ENCODE assay signal across 19 cellular contexts in genomic region chr17:8668181-8668740, GRCh38. TPM values are rescaled to one million over a fixed set of nuclear protein-coding genes. Genes with fewer than 3 reads are reported as not detected.
A peak's percentile ranks its signal among the peaks of the same experiment; 100 is the strongest.
DNase-seq lines count a peak whose midpoint lies in the region; ATAC-seq, FAIRE-seq and TF ChIP-seq lines count a peak whose summit lies in the region.
"Had no signal": no experiment of that assay in that cellular context is flagged by ENCODE, and none has a peak within 500 bp of the region (broad histone marks: within the 10 kb centered on the region; RNA-seq: fewer than 3 reads in every experiment).

No MANE protein-coding gene starts in this region.

- H3K27me3 ChIP-seq in K562 (ENCODE audit: control insufficient read depth in 2 of 2, insufficient read depth in 2 of 2, low read length in 2 of 2) (peaks cover 7 to 10% of the 10 kb centered on the region in 2 experiments; a peak in 3 of 5 replicates), endothelial cell of umbilical vein (ENCODE audit: control insufficient read depth in 2 of 2, insufficient read depth in 2 of 2, low read length in 2 of 2) (no peaks in the 10 kb centered on the region), trophoblast cell (ENCODE audit: insufficient read depth, low read length) (no peaks in the 10 kb centered on the region)

- in situ Hi-C loops in K562 (cut with MboI) = no loop called here

- intact Hi-C loops in K562 (cut with micrococcal nuclease) (loop anchor here (5.0 kb wide), 1 partner anchor 64 kb away; no protein-coding TSS in a partner anchor), endothelial cell of umbilical vein (cut with micrococcal nuclease) (no loop called here), kidney (cut with DNase I) (no loop called here), sciatic nerve (cut with DNase I) (no loop called here)

- no peak overlapping the region for H4K12ac ChIP-seq in trophoblast cell (ENCODE audit: low read depth, low read length)

- TF ChIP-seq RAD21 in K562 (CRISPR knock-in tag; conservative IDR thresholded peaks at IDR 0.05 in 1 of 2, IDR thresholded peaks at IDR 0.05 in 1 of 2) = no peak

- no peak overlapping the region for H2BK120ac ChIP-seq in trophoblast cell (ENCODE audit: insufficient read depth, low read length, poor library complexity)

- H4K91ac ChIP-seq in trophoblast cell (ENCODE audit: low read depth, low read length) = no peak overlapping the region

- H3K36me3 ChIP-seq in K562 (ENCODE audit: control insufficient read depth, insufficient read depth, low read length) = no peaks in the 10 kb centered on the region
- no peaks in the 10 kb centered on the region for H3K36me3 ChIP-seq in endothelial cell of umbilical vein (ENCODE audit: control insufficient read depth in 2 of 2, extremely low read depth in 1 of 2, insufficient read depth in 2 of 2, low read length in 2 of 2)
- no peaks in the 10 kb centered on the region for H3K36me3 ChIP-seq in trophoblast cell (ENCODE audit: control insufficient read depth in 1 of 2, insufficient read depth in 2 of 2, low read length in 2 of 2)
- H3K36me3 ChIP-seq in kidney (ENCODE audit: control insufficient read depth in 1 of 2, insufficient read depth in 2 of 2, low read length in 2 of 2) = no peaks in the 10 kb centered on the region
- H3K36me3 ChIP-seq: BE2C had no signal

- no peak overlapping the region for H2BK12ac ChIP-seq in trophoblast cell (ENCODE audit: low read length)

- no peak overlapping the region for H3K23ac ChIP-seq in trophoblast cell (ENCODE audit: low read length)

- no peak overlapping the region for H3K18ac ChIP-seq in trophoblast cell (ENCODE audit: low read length)

- dilution Hi-C loops in endothelial cell of umbilical vein (cut with MboI; ENCODE audit: extremely low pct_ligation_motif_present, low sequenced_read_pairs) = no loop called here

- H4K8ac ChIP-seq in trophoblast cell (ENCODE audit: low read depth, low read length) = no peak overlapping the region

- H3K9me3 ChIP-seq in K562 (replicated peaks; ENCODE audit: control insufficient read depth, insufficient read depth, low read depth, low read length) (no peaks in the 10 kb centered on the region), endothelial cell of umbilical vein (replicated peaks; ENCODE audit: control insufficient read depth, insufficient read depth, low read length) (no peaks in the 10 kb centered on the region), trophoblast cell (ENCODE audit: insufficient read depth, low read depth, low read length) (no peaks in the 10 kb centered on the region), kidney (ENCODE audit: control insufficient read depth in 1 of 2, low read length in 2 of 2) (no peaks in the 10 kb centered on the region)
- H3K9me3 ChIP-seq: BE2C had no signal

- no peak for TF ChIP-seq POLR2A in K562 (conservative IDR thresholded peaks at IDR 0.05)
- TF ChIP-seq POLR2A in endothelial cell of umbilical vein (IDR thresholded peaks at IDR 0.05; ENCODE audit: low read depth, low read length) = no peak

- POLR2A ChIA-PET in K562 (lab: Yijun Ruan, JAX) = no interaction called here
- POLR2A ChIA-PET in endothelial cell of umbilical vein (lab: Charles Lee) = no interaction called here

- no peak overlapping the region for H3K27ac ChIP-seq in K562 (ENCODE audit: extremely low read depth, low read depth, low read length)
- H3K27ac ChIP-seq in endothelial cell of umbilical vein (ENCODE audit: insufficient read depth, low read depth, low read length) = no peak overlapping the region
- peak overlapping the region; percentile 42 for H3K27ac ChIP-seq in trophoblast cell (ENCODE audit: low read depth, low read length)
- H3K27ac ChIP-seq in kidney (ENCODE audit: low read depth in 2 of 2, low read length in 2 of 2) = no peak overlapping the region
- H3K27ac ChIP-seq: C4-2B, GM23248, HL-60 had no signal

- no TSS peak for BruUV-seq in K562 (replicated peaks; lab: Mats Ljungman, UMichigan)
- no TSS peak for BruUV-seq in endothelial cell of umbilical vein (replicated peaks; lab: Mats Ljungman, UMichigan)

- no peaks in the 10 kb centered on the region for H3K4me1 ChIP-seq in K562 (replicated peaks in 1 of 2; ENCODE audit: control insufficient read depth in 2 of 2, insufficient read depth in 2 of 2, low read length in 2 of 2)
- H3K4me1 ChIP-seq in endothelial cell of umbilical vein (ENCODE audit: control insufficient read depth, extremely low read depth, insufficient read depth, low read length) = peaks cover 8% of the 10 kb centered on the region
- peaks cover 4 to 7% of the 10 kb centered on the region in 2 experiments for H3K4me1 ChIP-seq in trophoblast cell (ENCODE audit: control insufficient read depth in 1 of 2, insufficient read depth in 2 of 2, low read length in 2 of 2)
- peaks cover 2 to 3% of the 10 kb centered on the region in 2 donors for H3K4me1 ChIP-seq in kidney (ENCODE audit: control insufficient read depth in 1 of 2, insufficient read depth in 1 of 2, low read depth in 1 of 2, low read length in 2 of 2)

- H2AFZ ChIP-seq in K562 (ENCODE audit: low read depth, low read length) (no peak overlapping the region), endothelial cell of umbilical vein (ENCODE audit: low read depth, low read length) (no peak overlapping the region), trophoblast cell (ENCODE audit: insufficient read depth, low read length, poor library complexity) (no peak overlapping the region)
- H2AFZ ChIP-seq: GM23248 had no signal

- no peak overlapping the region for H2BK5ac ChIP-seq in trophoblast cell (ENCODE audit: low read depth, low read length, poor library complexity)

- 31% methylated on average over 2 of the region's 3 CpGs for WGBS in K562 (ENCODE audit: insufficient coverage, low coverage, missing lambda C conversion rate)
- no CpG with 5 or more reads among the region's 3 CpGs for WGBS in trophoblast cell (ENCODE audit: extremely low coverage, insufficient coverage, insufficient read length)

- no peak for DNase-seq in K562 (ENCODE audit: extremely low read depth in 1 of 4, low spot score in 3 of 4)
- DNase-seq in endothelial cell of umbilical vein (ENCODE audit: low read depth, low spot score) = peak; percentile 84
- no peak for DNase-seq in trophoblast cell
- DNase-seq in NCI-H526 (lab: John Stamatoyannopoulos, UW) = no peak
- no peak for DNase-seq in kidney
- no peak for DNase-seq in sciatic nerve (ENCODE audit: low spot score)
- DNase-seq in NCI-H2029 treated with DMSO at 0.1 percent for 48 hours (lab: John Stamatoyannopoulos, UW) = no peak
- DNase-seq: BE2C; CD4-positive, alpha-beta memory T cell; DMS153; DMS79 treated with DMSO at 0.1 percent for 48 hours; EL; GM23248; H7 had no signal

- no peak for TF ChIP-seq CTCF in K562 (IDR thresholded peaks at IDR 0.05 in 2 of 3, conservative IDR thresholded peaks at IDR 0.05 in 1 of 3; ENCODE audit: insufficient read depth in 2 of 3, low read depth in 1 of 3, low read length in 3 of 3)
- no peak for TF ChIP-seq CTCF in endothelial cell of umbilical vein (IDR thresholded peaks at IDR 0.05; ENCODE audit: extremely low read depth in 1 of 2, insufficient read depth in 1 of 2, low read depth in 1 of 2, low read length in 2 of 2)
- no peak for TF ChIP-seq CTCF in kidney (IDR thresholded peaks at IDR 0.05; ENCODE audit: borderline replicate concordance, extremely low read depth, insufficient read depth)

- no peaks in the 10 kb centered on the region for H3K9me1 ChIP-seq in K562 (ENCODE audit: control insufficient read depth, insufficient read depth, low read length)
- no peaks in the 10 kb centered on the region for H3K9me1 ChIP-seq in endothelial cell of umbilical vein (replicated peaks; ENCODE audit: control insufficient read depth, extremely low read depth, insufficient read depth, low read length)

- H4K20me1 ChIP-seq in K562 (replicated peaks; ENCODE audit: control insufficient read depth, insufficient read depth, low read length) = no peaks in the 10 kb centered on the region
- no peaks in the 10 kb centered on the region for H4K20me1 ChIP-seq in endothelial cell of umbilical vein (replicated peaks; ENCODE audit: control insufficient read depth, extremely low read depth, insufficient read depth, low read length)

- no peak for FAIRE-seq in K562 (lab: Jason Lieb, UNC)
- FAIRE-seq in endothelial cell of umbilical vein (lab: Jason Lieb, UNC) = peak; percentile 71
- FAIRE-seq in kidney (lab: Jason Lieb, UNC) = no peak
- FAIRE-seq: A204.1, G401.6, GM12891 had no signal

- H3K9ac ChIP-seq in K562 (ENCODE audit: insufficient read depth in 1 of 2, low read depth in 2 of 2, low read length in 2 of 2) (no peak overlapping the region), endothelial cell of umbilical vein (replicated peaks; ENCODE audit: extremely low read depth, insufficient read depth, low read length) (no peak overlapping the region), trophoblast cell (ENCODE audit: low read length) (no peak overlapping the region), kidney (ENCODE audit: low read length in 2 of 2) (no peak overlapping the region)
- H3K9ac ChIP-seq: GM23248 had no signal

- no peak overlapping the region for H3K14ac ChIP-seq in trophoblast cell (ENCODE audit: low read length)

- H3K4me3 ChIP-seq in K562 = no peak overlapping the region
- H3K4me3 ChIP-seq in endothelial cell of umbilical vein (replicated peaks in 1 of 3; ENCODE audit: insufficient read depth in 1 of 3, low read depth in 1 of 3, low read length in 3 of 3) = no peak overlapping the region
- no peak overlapping the region for H3K4me3 ChIP-seq in trophoblast cell (ENCODE audit: low read depth, low read length)
- no peak overlapping the region for H3K4me3 ChIP-seq in kidney (ENCODE audit: low read length in 2 of 2)
- H3K4me3 ChIP-seq: GM23248 had no signal

- no peak for TF ChIP-seq EP300 in K562 (IDR thresholded peaks at IDR 0.05; ENCODE audit: low read length)

- H2AK5ac ChIP-seq in trophoblast cell (ENCODE audit: low read length) = no peak overlapping the region

- H3K4me2 ChIP-seq in K562 (ENCODE audit: insufficient read depth, low read length) (no peak overlapping the region), endothelial cell of umbilical vein (ENCODE audit: insufficient read depth, low read length) (no peak overlapping the region), trophoblast cell (ENCODE audit: low read length) (no peak overlapping the region)

- ATAC-seq in K562 (no peak), sciatic nerve (no peak)

- H3K79me2 ChIP-seq in K562 (ENCODE audit: control insufficient read depth, insufficient read depth, low read length) = no peaks in the 10 kb centered on the region
- H3K79me2 ChIP-seq in endothelial cell of umbilical vein (ENCODE audit: control insufficient read depth, insufficient read depth, low read length) = no peaks in the 10 kb centered on the region
- H3K79me2 ChIP-seq in trophoblast cell (ENCODE audit: control insufficient read depth, insufficient read depth, low read length, poor library complexity) = no peaks in the 10 kb centered on the region

- CTCF ChIA-PET in K562 (lab: Yijun Ruan, JAX; ENCODE audit: low intra/inter-chr PET ratio) (no interaction called here), endothelial cell of umbilical vein (lab: Charles Lee) (no interaction called here)

- H3K79me1 ChIP-seq in trophoblast cell (ENCODE audit: low read length) = peaks cover 4% of the 10 kb centered on the region

- H3K4ac ChIP-seq in trophoblast cell (ENCODE audit: low read depth, low read length) = no peak overlapping the region

RNA-seq across cellular contexts. Expression of gene MYH10, which starts 37.7 kb away (rescaled TPM):
- total RNA-seq in K562 (2011; cell fraction: chromatin; rRNA removed; ENCODE audit: low replicate concordance) = 67.4 and 250 TPM in 2 replicates
- 31.9 and 47.6 TPM in 2 replicates for total RNA-seq in K562 (2011; cell fraction: nucleolus; rRNA removed)
- 49.3 and 53.9 TPM in 2 replicates for total RNA-seq in K562 (2011; cell fraction: nucleoplasm; rRNA removed)
- total RNA-seq in K562 (2014; rRNA removed) = 83.7 and 92.6 TPM in 2 replicates
- total RNA-seq in K562 (2014; rRNA removed; fragmentation: Illumina TruSeq; extraction: Trizol) = 41.3 and 48.4 TPM in 2 replicates
- 38.5 and 39.7 TPM in 2 replicates for total RNA-seq in K562 (2015; rRNA removed; fragmentation: Illumina TruSeq; extraction: Trizol)
- 90.1 and 95.3 TPM in 2 replicates for total RNA-seq in K562 (2021)
- polyA plus RNA-seq in K562 (2011; rRNA removed) = 34.6 and 38.8 TPM in 2 replicates
- polyA plus RNA-seq in K562 (2011; cell fraction: cytosol; rRNA removed) = 27.1 and 27.6 TPM in 2 replicates
- 41.9 and 53.7 TPM in 2 replicates for polyA plus RNA-seq in K562 (2011; cell fraction: nucleus; rRNA removed)
- polyA plus RNA-seq in K562 (2012) = 35.6 and 48.6 TPM in 2 replicates
- polyA plus RNA-seq in K562 (2014; fragmentation: Illumina TruSeq; extraction: Trizol) = 59.0 and 68.9 TPM in 2 replicates
- 10 to 100 TPM; 16.3 to 26.1 TPM for polyA plus RNA-seq in K562 (2014; fragmentation: Nextera tagmentation; extraction: Ambion mirVana)
- polyA plus RNA-seq in K562 (2014; rRNA removed) = 38.7 and 39.3 TPM in 2 replicates
- polyA minus RNA-seq in K562 (2011; rRNA and poly(A)+ RNA removed) = 95.5 and 107 TPM in 2 replicates
- polyA minus RNA-seq in K562 (2011; cell fraction: cytosol; rRNA and poly(A)+ RNA removed) = 77.2 and 89.1 TPM in 2 replicates
- polyA minus RNA-seq in K562 (2011; cell fraction: nucleus; rRNA and poly(A)+ RNA removed) = 28.9 and 59.1 TPM in 2 replicates
- total RNA-seq in endothelial cell of umbilical vein = 195 and 232 TPM in 2 replicates
- 60.5 and 73.4 TPM in 2 replicates for polyA plus RNA-seq in endothelial cell of umbilical vein
- polyA plus RNA-seq in endothelial cell of umbilical vein (2011; cell fraction: cytosol; rRNA removed) = 80.9 and 84.8 TPM in 2 replicates
- polyA plus RNA-seq in endothelial cell of umbilical vein (2011; cell fraction: nucleus; rRNA removed) = 190 and 203 TPM in 2 replicates
- 92.8 and 104 TPM in 2 replicates for polyA plus RNA-seq in endothelial cell of umbilical vein (2012)
- polyA minus RNA-seq in endothelial cell of umbilical vein = 271 and 291 TPM in 2 replicates
- polyA minus RNA-seq in endothelial cell of umbilical vein (2011; cell fraction: cytosol; rRNA and poly(A)+ RNA removed) = 9.3 TPM
- polyA minus RNA-seq in endothelial cell of umbilical vein (2011; cell fraction: nucleus; rRNA and poly(A)+ RNA removed) = 239 and 303 TPM in 2 replicates
- 132 and 148 TPM in 2 replicates for polyA plus RNA-seq in trophoblast cell (2013)
- total RNA-seq in kidney = 104 TPM
- polyA plus RNA-seq in kidney (ENCODE audit: insufficient read depth, low read depth, low replicate concordance) = 23.6 TPM
- total RNA-seq in sciatic nerve = 75.7 TPM
